1 cellular context compared by ENCODE assay signal in the genomic region with DNA sequence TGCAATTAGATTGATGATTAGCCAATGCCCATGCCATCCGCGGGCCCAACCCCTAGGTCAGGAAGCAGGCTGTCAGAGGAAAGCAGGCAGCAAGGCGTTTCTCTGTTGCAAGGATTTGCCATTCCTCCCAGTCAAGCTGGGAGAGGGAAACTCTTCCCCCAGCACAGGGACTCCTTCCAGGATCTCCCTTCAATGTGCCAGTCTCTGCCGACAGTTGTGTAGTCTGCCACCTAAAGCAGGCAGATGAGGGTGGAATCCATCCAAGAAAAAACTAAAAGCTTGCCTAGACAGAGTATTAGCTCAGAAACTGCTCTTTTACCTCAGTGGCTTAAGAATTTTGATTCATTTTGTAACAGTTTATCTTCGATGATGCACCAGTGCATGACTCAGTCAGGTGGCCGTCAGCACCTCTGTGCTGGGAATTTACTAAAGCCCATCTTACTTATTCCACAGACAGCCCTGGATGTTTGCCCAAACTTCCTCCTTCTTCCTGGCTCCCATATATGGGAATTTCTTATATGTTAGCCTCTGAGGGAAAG.
TF ChIP-seq lines count a peak whose summit lies in the region.

No MANE protein-coding gene starts in this region.

TF ChIP-seq in SK-N-SH, 30 proteins besides CTCF, POLR2A, EP300 and RAD21 (continued from another document):
- TF ChIP-seq MXI1 (IDR thresholded peaks at IDR 0.05; ENCODE audit: low read depth, low read length) (no peak), SMC3 (IDR thresholded peaks at IDR 0.05; ENCODE audit: low read depth, low read length) (no peak), JUND (IDR thresholded peaks at IDR 0.05) (peak; percentile 78), NRF1 (IDR thresholded peaks at IDR 0.05; ENCODE audit: low read depth, low read length) (no peak), EZH2phosphoT487 (IDR thresholded peaks at IDR 0.05; ENCODE audit: borderline replicate concordance, low read depth) (no peak), SIN3A (IDR thresholded peaks at IDR 0.05; ENCODE audit: borderline replicate concordance, low read depth, low read length) (no peak), MEF2A (IDR thresholded peaks at IDR 0.05; ENCODE audit: borderline replicate concordance, low read depth) (0 out of 2 replicates have a peak, but pooled peaks have one; percentile 37), TCF12 (IDR thresholded peaks at IDR 0.05) (peak; percentile 73), FOSL2 (IDR thresholded peaks at IDR 0.05; ENCODE audit: borderline replicate concordance, low read depth) (peak; percentile 89), TAF1 (IDR thresholded peaks at IDR 0.05; ENCODE audit: borderline replicate concordance, low read depth, low read length) (no peak), USF1 (IDR thresholded peaks at IDR 0.05; ENCODE audit: borderline replicate concordance, low read depth) (no peak), ELF1 (IDR thresholded peaks at IDR 0.05) (peak; percentile 42; the same call in 1 of the 2 replicates), FOXM1 (IDR thresholded peaks at IDR 0.05; ENCODE audit: low read depth) (peak; percentile 44; the same call in 1 of the 2 replicates), USF2 (IDR thresholded peaks at IDR 0.05; ENCODE audit: borderline replicate concordance, low read depth, low read length) (no peak)
- TF ChIP-seq, protein P1, sequence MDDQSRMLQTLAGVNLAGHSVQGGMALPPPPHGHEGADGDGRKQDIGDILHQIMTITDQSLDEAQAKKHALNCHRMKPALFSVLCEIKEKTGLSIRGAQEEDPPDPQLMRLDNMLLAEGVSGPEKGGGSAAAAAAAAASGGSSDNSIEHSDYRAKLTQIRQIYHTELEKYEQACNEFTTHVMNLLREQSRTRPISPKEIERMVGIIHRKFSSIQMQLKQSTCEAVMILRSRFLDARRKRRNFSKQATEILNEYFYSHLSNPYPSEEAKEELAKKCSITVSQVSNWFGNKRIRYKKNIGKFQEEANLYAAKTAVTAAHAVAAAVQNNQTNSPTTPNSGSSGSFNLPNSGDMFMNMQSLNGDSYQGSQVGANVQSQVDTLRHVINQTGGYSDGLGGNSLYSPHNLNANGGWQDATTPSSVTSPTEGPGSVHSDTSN (IDR thresholded peaks at IDR 0.05), result peak; percentile 80
- TF ChIP-seq, protein P2, sequence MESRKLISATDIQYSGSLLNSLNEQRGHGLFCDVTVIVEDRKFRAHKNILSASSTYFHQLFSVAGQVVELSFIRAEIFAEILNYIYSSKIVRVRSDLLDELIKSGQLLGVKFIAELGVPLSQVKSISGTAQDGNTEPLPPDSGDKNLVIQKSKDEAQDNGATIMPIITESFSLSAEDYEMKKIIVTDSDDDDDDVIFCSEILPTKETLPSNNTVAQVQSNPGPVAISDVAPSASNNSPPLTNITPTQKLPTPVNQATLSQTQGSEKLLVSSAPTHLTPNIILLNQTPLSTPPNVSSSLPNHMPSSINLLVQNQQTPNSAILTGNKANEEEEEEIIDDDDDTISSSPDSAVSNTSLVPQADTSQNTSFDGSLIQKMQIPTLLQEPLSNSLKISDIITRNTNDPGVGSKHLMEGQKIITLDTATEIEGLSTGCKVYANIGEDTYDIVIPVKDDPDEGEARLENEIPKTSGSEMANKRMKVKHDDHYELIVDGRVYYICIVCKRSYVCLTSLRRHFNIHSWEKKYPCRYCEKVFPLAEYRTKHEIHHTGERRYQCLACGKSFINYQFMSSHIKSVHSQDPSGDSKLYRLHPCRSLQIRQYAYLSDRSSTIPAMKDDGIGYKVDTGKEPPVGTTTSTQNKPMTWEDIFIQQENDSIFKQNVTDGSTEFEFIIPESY (IDR thresholded peaks at IDR 0.05; ENCODE audit: borderline replicate concordance, low read depth), result no peak
